ENCODE assay signal across 8 cellular contexts in genomic region chr14:86038401-86038985, GRCh38.
A peak's percentile ranks its signal among the peaks of the same experiment; 100 is the strongest.
DNase-seq lines count a peak whose midpoint lies in the region; ATAC-seq and TF ChIP-seq lines count a peak whose summit lies in the region.

No MANE protein-coding gene starts in this region.

- 71 to 78% (median 77%) methylated on average over 4 of the region's 4 CpGs for WGBS in psoas muscle, 3 donors

- no peaks in the 10 kb centered on the region for H3K36me3 Mint-ChIP-seq in activated CD8-positive, alpha-beta T cell treated with anti-CD3 and anti-CD28 coated beads, Interleukin-2, amount 10 ng/mL, durations not matched to agents 7 days and 5 days (ENCODE audit: low read depth)

- H3K4me1 Mint-ChIP-seq in activated CD8-positive, alpha-beta T cell treated with anti-CD3 and anti-CD28 coated beads, Interleukin-2, amount 10 ng/mL, durations not matched to agents 7 days and 5 days (ENCODE audit: low read depth) = no peaks in the 10 kb centered on the region

- H3K36me3 ChIP-seq in psoas muscle (ENCODE audit: insufficient read depth in 1 of 2, low read depth in 1 of 2) = no peaks in the 10 kb centered on the region

- no peaks in the 10 kb centered on the region for H3K9me3 ChIP-seq in psoas muscle

- H3K27ac ChIP-seq in psoas muscle = no peak overlapping the region

- no peaks in the 10 kb centered on the region for H3K4me1 ChIP-seq in psoas muscle

- intact Hi-C loops in Right ventricle myocardium inferior (cut with DNase I) = no loop called here
- intact Hi-C loops in cardiac septum (cut with DNase I) = no loop called here
- intact Hi-C loops in psoas muscle (cut with DNase I) = no loop called here

- no peak overlapping the region for H3K4me3 ChIP-seq in fibroblast of villous mesenchyme (ENCODE audit: low read depth, low read length)
- no peak overlapping the region for H3K4me3 ChIP-seq in psoas muscle

- ATAC-seq in Right ventricle myocardium inferior (no peak), HG02852 (IDR thresholded peaks at IDR 0.05; ENCODE audit: unreplicated experiment) (peak; percentile 92), psoas muscle (peak in 3 of 4 donors; percentile 43 to 68 (median 60))
- ATAC-seq in activated CD8-positive, alpha-beta T cell treated with anti-CD3 and anti-CD28 coated beads, Interleukin-2, amount 10 ng/mL, durations not matched to agents 7 days and 5 days = peak; percentile 57

- no peak overlapping the region for H3K27ac Mint-ChIP-seq in activated CD8-positive, alpha-beta T cell treated with anti-CD3 and anti-CD28 coated beads, Interleukin-2, amount 10 ng/mL, durations not matched to agents 7 days and 5 days

- CTCF ChIA-PET in activated CD8-positive, alpha-beta T cell treated with anti-CD3 and anti-CD28 coated beads, Interleukin-2, amount 10 ng/mL, durations not matched to agents 7 days and 5 days (lab: Charles Lee) = interaction anchor here (0.7 to 1.1 kb wide), 4 partner anchors 11 to 19 kb away, joined by 3 to 6 read pairs (median 4); no protein-coding TSS in a partner anchor

- POLR2A ChIA-PET in activated CD8-positive, alpha-beta T cell treated with anti-CD3 and anti-CD28 coated beads, Interleukin-2, amount 10 ng/mL, durations not matched to agents 7 days and 5 days (lab: Charles Lee) = no interaction called here

- H3K4me3 Mint-ChIP-seq in activated CD8-positive, alpha-beta T cell treated with anti-CD3 and anti-CD28 coated beads, Interleukin-2, amount 10 ng/mL, durations not matched to agents 7 days and 5 days = no peak overlapping the region

- H3K27me3 ChIP-seq in psoas muscle (ENCODE audit: insufficient read depth in 3 of 3, low read length in 2 of 3) = no peaks in the 10 kb centered on the region

- H3K27me3 Mint-ChIP-seq in activated CD8-positive, alpha-beta T cell treated with anti-CD3 and anti-CD28 coated beads, Interleukin-2, amount 10 ng/mL, durations not matched to agents 7 days and 5 days (ENCODE audit: low read depth) = no peaks in the 10 kb centered on the region

- TF ChIP-seq CTCF in fibroblast of villous mesenchyme (IDR thresholded peaks at IDR 0.05; ENCODE audit: insufficient read depth, low read depth, low read length) (peak; percentile 79), psoas muscle (IDR thresholded peaks at IDR 0.05) (peak; percentile 46)

- DNase-seq in Right ventricle myocardium inferior (ENCODE audit: missing footprints) (peak; percentile 62), cardiac septum (ENCODE audit: low spot score) (no peak), NCI-H2107 treated with DMSO at 0.1 percent for 48 hours (lab: John Stamatoyannopoulos, UW; ENCODE audit: unreplicated experiment) (peak; percentile 48), fibroblast of villous mesenchyme (ENCODE audit: low read depth) (peak; percentile 58), psoas muscle (peak in 1 of 2 donors; percentile 14), DMS153 treated with DMSO at 0.1 percent for 48 hours (lab: John Stamatoyannopoulos, UW; ENCODE audit: unreplicated experiment) (no peak)
- DNase-seq in activated CD8-positive, alpha-beta T cell treated with anti-CD3 and anti-CD28 coated beads, Interleukin-2, amount 10 ng/mL, durations not matched to agents 7 days and 5 days = peak; percentile 60

- H3K9me3 Mint-ChIP-seq in activated CD8-positive, alpha-beta T cell treated with anti-CD3 and anti-CD28 coated beads, Interleukin-2, amount 10 ng/mL, durations not matched to agents 7 days and 5 days (ENCODE audit: insufficient read depth) = no peaks in the 10 kb centered on the region

Comparison
In these comparisons a context has a peak if more than half of its experiments do, and no peak if none do; other contexts are left out.
1. DNase-seq: peak in Right ventricle myocardium inferior (single experiment), NCI-H2107 treated with DMSO at 0.1 percent for 48 hours (single experiment), activated CD8-positive, alpha-beta T cell treated with anti-CD3 and anti-CD28 coated beads, Interleukin-2, amount 10 ng/mL, durations not matched to agents 7 days and 5 days (single experiment) and fibroblast of villous mesenchyme (single experiment); none in cardiac septum (single experiment) and DMS153 treated with DMSO at 0.1 percent for 48 hours (single experiment).